Comparison of ENCODE assay signal across 1 cellular context in genomic region chr5:5178580-5178979, GRCh38.
TF ChIP-seq lines count a peak whose summit lies in the region.

No MANE protein-coding gene starts in this region.

TF ChIP-seq in A549, 52 proteins besides CTCF, POLR2A, EP300 and RAD21 (continued from another document):
- no peak for TF ChIP-seq HES2 (IDR thresholded peaks at IDR 0.05)
- no peak for TF ChIP-seq HOXB5 (CRISPR knock-in tag; IDR thresholded peaks at IDR 0.05)
- no peak for TF ChIP-seq USF2 (IDR thresholded peaks at IDR 0.05)
- no peak for TF ChIP-seq JUNB (IDR thresholded peaks at IDR 0.05)
- TF ChIP-seq CBX8 (IDR thresholded peaks at IDR 0.05) = no peak
- no peak for TF ChIP-seq KDM1A (IDR thresholded peaks at IDR 0.05; ENCODE audit: low read depth)
- no peak for TF ChIP-seq ZC3H11A (IDR thresholded peaks at IDR 0.05)
- TF ChIP-seq BCL3 (IDR thresholded peaks at IDR 0.05) = no peak
- TF ChIP-seq TFCP2L1 (CRISPR knock-in tag; IDR thresholded peaks at IDR 0.05) = no peak
- no peak for TF ChIP-seq TP53 (CRISPR knock-in tag; IDR thresholded peaks at IDR 0.05)
- no peak for TF ChIP-seq E2F6 (IDR thresholded peaks at IDR 0.05; ENCODE audit: borderline replicate concordance, low read depth)
- TF ChIP-seq CHD4 (IDR thresholded peaks at IDR 0.05; ENCODE audit: borderline replicate concordance) = no peak
